In genomic region chr10:77805676-77806075, GRCh38 we compare ENCODE assay signal across 29 cellular contexts.
"Had no signal": no experiment of that assay in that cellular context is flagged by ENCODE, and none has a peak within 500 bp of the region (broad histone marks: within the 10 kb centered on the region; RNA-seq: fewer than 3 reads in every experiment).

No MANE protein-coding gene starts in this region.

- H3K27me3 Mint-ChIP-seq: naive B cell; naive thymus-derived CD8-positive, alpha-beta T cell; natural killer cell treated with Interleukin-12 subunit alpha and Interleukin-12 subunit beta and Interleukin-15 and Interleukin-18, amount 100 ng/mL, for 72 hours; stimulated activated memory B cell treated with anti-CD40 and anti-IgM and Interleukin-4, amounts not matched to agents 10 μg/mL and 1 μg/mL and 100 μg/mL, for 72 hours; stimulated activated naive CD8-positive, alpha-beta T cell treated with anti-CD3 and anti-CD28 coated beads, Interleukin-15, Interleukin-2, amounts not matched to agents 100 ng/mL and 50 ng/mL, for 24 hours had no signal

- H3K27me3 ChIP-seq: ovary, right lobe of liver, sigmoid colon, stomach, thyroid gland, tibial nerve, upper lobe of left lung, vagina had no signal

- H3K4me1 Mint-ChIP-seq: naive B cell, nephron progenitor cell had no signal

- ATAC-seq: naive thymus-derived CD8-positive, alpha-beta T cell; natural killer cell treated with Interleukin-12 subunit alpha and Interleukin-12 subunit beta and Interleukin-15 and Interleukin-18, amount 100 ng/mL, for 72 hours; psoas muscle; right cardiac atrium; right lobe of liver; stimulated activated memory B cell treated with anti-CD40 and anti-IgM and Interleukin-4, amounts not matched to agents 10 μg/mL and 1 μg/mL and 100 μg/mL, for 72 hours had no signal

- H3K9me3 ChIP-seq: ovary, psoas muscle, right lobe of liver, sigmoid colon, stomach, thoracic aorta, thyroid gland, tibial nerve, upper lobe of left lung, vagina had no signal

- H3K36me3 Mint-ChIP-seq: naive B cell; naive thymus-derived CD8-positive, alpha-beta T cell; stimulated activated memory B cell treated with anti-CD40 and anti-IgM and Interleukin-4, amounts not matched to agents 10 μg/mL and 1 μg/mL and 100 μg/mL, for 72 hours had no signal

- DNase-seq: naive B cell; naive thymus-derived CD8-positive, alpha-beta T cell; nephron progenitor cell; occipital lobe; ovary; psoas muscle; right cardiac atrium; right lobe of liver; sigmoid colon; small intestine; stimulated activated CD4-positive, alpha-beta T cell treated with anti-CD3 and anti-CD28 coated beads, Interleukin-12 subunit alpha, Interleukin-12 subunit beta, amount 100 ng/mL, for 4 hours; stimulated activated CD4-positive, alpha-beta T cell treated with anti-CD3 and anti-CD28 coated beads, Interleukin-1b, Interleukin-23, amount 100 ng/mL, for 48 hours; stimulated activated CD4-positive, alpha-beta T cell treated with anti-CD3 and anti-CD28 coated beads, Interleukin-4, amount 100 ng/mL, for 1 hour; stimulated activated CD4-positive, alpha-beta T cell treated with anti-CD3 and anti-CD28 coated beads, Interleukin-4, amount 100 ng/mL, for 4 hours; stimulated activated CD8-positive, alpha-beta memory T cell treated with anti-CD3 and anti-CD28 coated beads, Interleukin-4, amount 100 ng/mL, for 48 hours; stimulated activated naive CD4-positive, alpha-beta T cell treated with Interleukin-2 at 50 U/mL for 16 hours; stomach; thyroid gland; trophoblast cell; upper lobe of left lung had no signal

- H3K9me3 Mint-ChIP-seq: naive B cell; naive thymus-derived CD8-positive, alpha-beta T cell; natural killer cell treated with Interleukin-12 subunit alpha and Interleukin-12 subunit beta and Interleukin-15 and Interleukin-18, amount 100 ng/mL, for 72 hours; nephron progenitor cell; neural crest cell; stimulated activated memory B cell treated with anti-CD40 and anti-IgM and Interleukin-4, amounts not matched to agents 10 μg/mL and 1 μg/mL and 100 μg/mL, for 72 hours; stimulated activated naive CD8-positive, alpha-beta T cell treated with anti-CD3 and anti-CD28 coated beads, Interleukin-15, Interleukin-2, amounts not matched to agents 100 ng/mL and 50 ng/mL, for 24 hours had no signal

- H3K4me3 Mint-ChIP-seq: naive B cell; naive thymus-derived CD8-positive, alpha-beta T cell; natural killer cell treated with Interleukin-12 subunit alpha and Interleukin-12 subunit beta and Interleukin-15 and Interleukin-18, amount 100 ng/mL, for 72 hours; nephron progenitor cell; neural crest cell; stimulated activated memory B cell treated with anti-CD40 and anti-IgM and Interleukin-4, amounts not matched to agents 10 μg/mL and 1 μg/mL and 100 μg/mL, for 72 hours; stimulated activated naive CD8-positive, alpha-beta T cell treated with anti-CD3 and anti-CD28 coated beads, Interleukin-15, Interleukin-2, amounts not matched to agents 100 ng/mL and 50 ng/mL, for 24 hours had no signal

- H3K4me1 ChIP-seq: parathyroid adenoma, psoas muscle, right lobe of liver, sigmoid colon, stomach, tibial nerve, upper lobe of left lung, vagina had no signal

- H2AFZ ChIP-seq: parathyroid adenoma had no signal

- H3K27ac ChIP-seq: ovary, parathyroid adenoma, psoas muscle, right lobe of liver, sigmoid colon, stomach, thoracic aorta, thyroid gland, tibial nerve, upper lobe of left lung, vagina had no signal

- FAIRE-seq: small intestine, urothelium cell line had no signal

- H3K4me3 ChIP-seq: ovary, psoas muscle, right lobe of liver, sigmoid colon, stomach, thoracic aorta, thyroid gland, tibial nerve, upper lobe of left lung, vagina had no signal

- H3K36me3 ChIP-seq: ovary had no signal

- H3K9ac ChIP-seq: parathyroid adenoma had no signal

- H3K27ac Mint-ChIP-seq: naive B cell; naive thymus-derived CD8-positive, alpha-beta T cell; natural killer cell treated with Interleukin-12 subunit alpha and Interleukin-12 subunit beta and Interleukin-15 and Interleukin-18, amount 100 ng/mL, for 72 hours; nephron progenitor cell; stimulated activated memory B cell treated with anti-CD40 and anti-IgM and Interleukin-4, amounts not matched to agents 10 μg/mL and 1 μg/mL and 100 μg/mL, for 72 hours; stimulated activated naive CD8-positive, alpha-beta T cell treated with anti-CD3 and anti-CD28 coated beads, Interleukin-15, Interleukin-2, amounts not matched to agents 100 ng/mL and 50 ng/mL, for 24 hours had no signal
